Comparison of ENCODE assay signal across 23 cellular contexts in the genomic region with DNA sequence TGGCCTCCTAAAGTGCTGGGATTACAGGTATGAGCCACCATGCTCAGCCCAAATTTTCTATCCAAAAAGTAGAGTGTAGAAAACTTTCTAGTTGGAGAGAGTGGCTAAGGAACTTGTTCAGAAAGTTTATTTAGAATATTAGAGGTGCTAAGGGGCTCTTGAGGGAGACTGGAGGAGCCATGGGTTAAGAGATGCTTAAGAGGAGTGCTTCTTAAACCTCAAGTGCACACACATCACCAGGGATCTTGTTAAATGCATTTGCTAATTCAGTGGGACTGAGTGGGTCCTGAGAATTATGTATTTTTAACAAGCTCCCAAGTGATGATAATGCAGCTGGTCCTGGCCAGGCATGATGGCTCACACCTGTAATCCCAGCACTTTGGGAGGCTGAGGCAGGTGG.
"Had no signal": no experiment of that assay in that cellular context is flagged by ENCODE, and none has a peak within 500 bp of the region (broad histone marks: within the 10 kb centered on the region; RNA-seq: fewer than 3 reads in every experiment).

No MANE protein-coding gene starts in this region.

- DNase-seq: Kasumi-1, MM.1S, NCI-H1092 treated with DMSO at 0.1 percent for 48 hours, NCI-H1436 treated with DMSO at 0.1 percent for 48 hours, NCI-H1694, NCI-H187 treated with DMSO at 0.1 percent for 48 hours, NCI-H2029 treated with DMSO at 0.1 percent for 48 hours, NCI-H2171, NCI-H345, NCI-H446 treated with DMSO at 0.1 percent for 48 hours, NCI-H510A treated with DMSO at 0.1 percent for 48 hours, NCI-H69, NCI-H774, PC-3, SHP77, T-helper 1 cell, T-helper 17 cell had no signal

- H3K27ac ChIP-seq: KMS-11, RWPE1 had no signal

- ATAC-seq: HepG2, K562, Panc1, PC-3, SK-N-SH treated with all-trans-retinoic acid at 6 μM for 48 hours, T-helper 17 cell had no signal

- H3K4me3 ChIP-seq: K562 had no signal
